ENCODE assay signal across 8 cellular contexts in genomic region chr14:78448483-78449094, GRCh38.
DNase-seq lines count a peak whose midpoint lies in the region; ATAC-seq and TF ChIP-seq lines count a peak whose summit lies in the region.

No MANE protein-coding gene starts in this region.

- peak in 1 of 10 experiments; percentile 0 for DNase-seq in CD4-positive, alpha-beta T cell
- DNase-seq in NCI-H345 treated with DMSO at 0.1 percent for 48 hours (lab: John Stamatoyannopoulos, UW; ENCODE audit: unreplicated experiment) (peak; percentile 18), adipocyte (ENCODE audit: low read depth) (peak; percentile 50), islet precursor cell (peak; percentile 68), KG1 (lab: John Stamatoyannopoulos, UW) (no peak)
- DNase-seq in stimulated activated naive CD8-positive, alpha-beta T cell treated with anti-CD3 and anti-CD28 coated beads, Interleukin-15, Interleukin-2, amounts not matched to agents 100 U/mL and 50 U/mL, for 24 hours, result peak; percentile 51

- no peak overlapping the region for H3K4me3 ChIP-seq in adipocyte (ENCODE audit: low read length)

- H3K27me3 Mint-ChIP-seq in CD4-positive, alpha-beta T cell, result peaks cover 20% of the 10 kb centered on the region

- H3K9me3 Mint-ChIP-seq in CD4-positive, alpha-beta T cell, result peaks cover 3% of the 10 kb centered on the region

- no peak for ATAC-seq in CD4-positive, alpha-beta T cell (ENCODE audit: poor library complexity)
- ATAC-seq in GM18502 (IDR thresholded peaks at IDR 0.05; ENCODE audit: poor library complexity, unreplicated experiment) (peak; percentile 82), HG03135 (IDR thresholded peaks at IDR 0.05; ENCODE audit: unreplicated experiment) (peak; percentile 59)
- peak; percentile 32 for ATAC-seq in stimulated activated naive CD8-positive, alpha-beta T cell treated with anti-CD3 and anti-CD28 coated beads, Interleukin-15, Interleukin-2, amounts not matched to agents 100 U/mL and 50 U/mL, for 24 hours

- TF ChIP-seq CTCF in CD4-positive, alpha-beta T cell (IDR thresholded peaks at IDR 0.05), result peak; percentile 26

- H3K4me3 Mint-ChIP-seq in CD4-positive, alpha-beta T cell, result no peak overlapping the region

- no peaks in the 10 kb centered on the region for H3K36me3 Mint-ChIP-seq in CD4-positive, alpha-beta T cell (ENCODE audit: low read depth)

- H3K27me3 ChIP-seq in CD4-positive, alpha-beta T cell (ENCODE audit: control insufficient read depth, insufficient read depth, low read length), result no peaks in the 10 kb centered on the region
- H3K27me3 ChIP-seq in adipocyte (replicated peaks; ENCODE audit: control insufficient read depth, insufficient read depth, low read length), result peaks cover 3% of the 10 kb centered on the region

- peaks cover 13% of the 10 kb centered on the region for H3K4me1 ChIP-seq in adipocyte (ENCODE audit: control insufficient read depth, insufficient read depth, low read length)

- POLR2A ChIA-PET in CD4-positive, alpha-beta T cell (lab: Charles Lee), result no interaction called here

- no peaks in the 10 kb centered on the region for H3K4me1 Mint-ChIP-seq in CD4-positive, alpha-beta T cell (ENCODE audit: low read depth)

- H3K27ac ChIP-seq in CD4-positive, alpha-beta T cell (ENCODE audit: low read depth, low read length), result no peak overlapping the region

- H3K36me3 ChIP-seq in adipocyte (ENCODE audit: control insufficient read depth, insufficient read depth, low read length, severe bottlenecking), result no peaks in the 10 kb centered on the region

- intact Hi-C loops in CD4-positive, alpha-beta T cell (cut with DNase I, micrococcal nuclease), result no loop called here

- H3K9ac ChIP-seq in adipocyte (ENCODE audit: low read length), result no peak overlapping the region

- CTCF ChIA-PET in CD4-positive, alpha-beta T cell (lab: Charles Lee), result no interaction called here

- no peak overlapping the region for H3K27ac Mint-ChIP-seq in CD4-positive, alpha-beta T cell

- no peaks in the 10 kb centered on the region for H3K9me3 ChIP-seq in CD4-positive, alpha-beta T cell (ENCODE audit: control insufficient read depth, low read length)
- H3K9me3 ChIP-seq in adipocyte (ENCODE audit: control insufficient read depth, low read length), result no peaks in the 10 kb centered on the region
